ENCODE assay signal across 8 cellular contexts in genomic region chr2:55419514-55420243, GRCh38. TPM values are rescaled to one million over a fixed set of nuclear protein-coding genes. Genes with fewer than 3 reads are reported as not detected.
DNase-seq lines count a peak whose midpoint lies in the region; ATAC-seq, FAIRE-seq and TF ChIP-seq lines count a peak whose summit lies in the region.

CCDC88A (minus strand) TSS chr2:55419856; CDS start chr2:55419079, 777 bp downstream.

- ATAC-seq in GM18870 (IDR thresholded peaks at IDR 0.05; ENCODE audit: unreplicated experiment) (peak; percentile 44), HG03108 (IDR thresholded peaks at IDR 0.05; ENCODE audit: unreplicated experiment) (peak; percentile 72)

- peak within 1 kb of the TSS; percentile 76 for H3K9ac ChIP-seq in mammary epithelial cell (ENCODE audit: insufficient read depth, low read length)

- H3K27me3 ChIP-seq in mammary epithelial cell (ENCODE audit: insufficient read depth, low read length) (no peaks in the 10 kb centered on the region), small intestine (ENCODE audit: control insufficient read depth in 2 of 2, insufficient read depth in 2 of 2, low read length in 2 of 2) (no peaks in the 10 kb centered on the region)

- H3K4me3 ChIP-seq in mammary epithelial cell (replicated peaks in 1 of 3; ENCODE audit: insufficient read depth in 1 of 3, low read depth in 2 of 3, low read length in 3 of 3) (peak within 1 kb of the TSS; percentile 70 to 98 (median 71)), small intestine (ENCODE audit: low read depth in 1 of 2, low read length in 2 of 2) (peak within 1 kb of the TSS; percentile 58 to 67)

- peak within 1 kb of the TSS; percentile 92 for H3K4me2 ChIP-seq in mammary epithelial cell (ENCODE audit: insufficient read depth, low read depth, low read length)

- H3K9me3 ChIP-seq in mammary epithelial cell (replicated peaks; ENCODE audit: insufficient read depth, low read length) (no peaks in the 10 kb centered on the region), small intestine (ENCODE audit: control insufficient read depth, low read depth) (no peaks in the 10 kb centered on the region)

- H3K79me2 ChIP-seq in mammary epithelial cell (ENCODE audit: insufficient read depth, low read length) = peaks cover 42% of the 10 kb centered on the region

- FAIRE-seq in small intestine (lab: Jason Lieb, UNC) = no peak

- BruUV-seq in mammary epithelial cell (replicated peaks; lab: Mats Ljungman, UMichigan) = no TSS peak

- CTCF ChIA-PET in mammary epithelial cell (lab: Charles Lee; ENCODE audit: low non-redundant PET) = no interaction called here

- H3K4me1 ChIP-seq in mammary epithelial cell (ENCODE audit: insufficient read depth, low read length) = peaks cover 15% of the 10 kb centered on the region
- H3K4me1 ChIP-seq in small intestine (ENCODE audit: control insufficient read depth in 2 of 2, insufficient read depth in 1 of 2, low read depth in 1 of 2, low read length in 1 of 2) = no peaks in the 10 kb centered on the region

- peak within 1 kb of the TSS; percentile 93 for H2AFZ ChIP-seq in mammary epithelial cell (ENCODE audit: low read depth, low read length)

- WGBS in mammary epithelial cell (ENCODE audit: low coverage, missing lambda C conversion rate) = 3% methylated on average over 33 of the region's 76 CpGs
- 0 to 1% (median 1%) methylated on average over 57 to 76 of the region's 76 CpGs for WGBS in small intestine, 3 donors

- DNase-seq in ACHN (peak; percentile 97), NCI-H2196 (lab: John Stamatoyannopoulos, UW; ENCODE audit: unreplicated experiment) (peak; percentile 85), mammary epithelial cell (peak; percentile 97), iPS-NIHi11 (ENCODE audit: low spot score) (peak; percentile 96), small intestine (peak; percentile 83)

- in situ Hi-C loops in ACHN (cut with HindIII; ENCODE audit: low pct_ligation_motif_present, low pct_unique_long_range_greater_than_20kb, low sequenced_read_pairs) (no loop called here), mammary epithelial cell (cut with MboI; ENCODE audit: low sequenced_read_pairs in 2 of 2) (no loop called here)

- TF ChIP-seq CTCF in VCaP (conservative IDR thresholded peaks at IDR 0.05) (peak; percentile 15; the same call in 1 of the 2 replicates), mammary epithelial cell (conservative IDR thresholded peaks at IDR 0.05 in 1 of 2, IDR thresholded peaks at IDR 0.05 in 1 of 2; ENCODE audit: extremely low read depth in 1 of 2, insufficient read depth in 1 of 2, low read depth in 1 of 2, low read length in 2 of 2) (no peak)

- dilution Hi-C loops in mammary epithelial cell (cut with HindIII; ENCODE audit: low sequenced_read_pairs) = no loop called here

- H4K20me1 ChIP-seq in mammary epithelial cell (ENCODE audit: insufficient read depth, low read length) = no peaks in the 10 kb centered on the region

- intact Hi-C loops in mammary epithelial cell (cut with micrococcal nuclease) = loop anchor here (1.0 to 2.0 kb wide), 6 partner anchors 91 to 369 kb away; partner anchors contain the start of genes CFAP36, CLHC1, MTIF2 and PPP4R3B

- no peaks in the 10 kb centered on the region for H3K36me3 ChIP-seq in mammary epithelial cell (ENCODE audit: insufficient read depth, low read length)
- H3K36me3 ChIP-seq in small intestine (ENCODE audit: control insufficient read depth in 2 of 2, insufficient read depth in 2 of 2, low read length in 2 of 2) = no peaks in the 10 kb centered on the region

- H3K27ac ChIP-seq in VCaP = peak within 1 kb of the TSS; percentile 49
- peak within 1 kb of the TSS; percentile 63 for H3K27ac ChIP-seq in mammary epithelial cell (ENCODE audit: insufficient read depth, low read depth, low read length)
- peak within 1 kb of the TSS; percentile 69 to 91 for H3K27ac ChIP-seq in small intestine (ENCODE audit: low read depth in 1 of 2, low read length in 1 of 2)

RNA-seq across cellular contexts. Expression of gene CCDC88A, which starts in this region (rescaled TPM):
- 10 to 100 TPM; 43.7 to 62.1 TPM for total RNA-seq in mammary epithelial cell
- polyA plus RNA-seq in mammary epithelial cell = 23.3 TPM
- polyA minus RNA-seq in mammary epithelial cell = 47.9 TPM
- 1 to 10 TPM in 2 of 3 donors, under 1 TPM in 1; 0.67 to 4.9 (median 3.0) TPM for polyA plus RNA-seq in small intestine

Comparison
In these comparisons a context has a peak if more than half of its experiments do, and no peak if none do; other contexts are left out.
1. Peak in every context shown above with its lines: DNase-seq, ATAC-seq, H3K4me3 ChIP-seq and H3K27ac ChIP-seq.